In the genomic region with DNA sequence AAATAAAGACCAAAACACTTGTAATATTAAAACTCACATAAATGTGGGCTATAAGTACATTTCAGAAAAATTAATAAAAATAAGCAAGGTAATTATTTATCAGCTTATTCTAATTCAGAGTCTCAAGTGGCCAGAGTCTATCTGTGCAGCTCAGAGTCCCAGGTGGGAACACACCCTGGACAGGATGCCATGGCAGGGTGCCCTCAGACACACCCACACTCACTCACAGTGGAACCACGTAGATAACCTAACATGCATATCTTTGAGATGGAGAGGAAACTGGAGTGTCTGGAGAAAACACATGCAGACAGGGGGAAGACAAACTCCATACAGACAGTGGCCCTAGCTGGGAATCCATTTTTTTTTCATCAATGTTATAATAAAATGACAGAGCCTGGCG, we compare ENCODE assay signal across 28 cellular contexts.
"Had no signal": no experiment of that assay in that cellular context is flagged by ENCODE, and none has a peak within 500 bp of the region (broad histone marks: within the 10 kb centered on the region; RNA-seq: fewer than 3 reads in every experiment).

No MANE protein-coding gene starts in this region.

- H3K36me3 Mint-ChIP-seq: naive thymus-derived CD8-positive, alpha-beta T cell; stimulated activated effector memory CD8-positive, alpha-beta T cell treated with anti-CD3 and anti-CD28 coated beads, Interleukin-12 subunit alpha, Interleukin-12 subunit beta, amount 100 ng/mL, for 72 hours; type B pancreatic cell had no signal

- DNase-seq: effector CD8-positive, alpha-beta T cell; endodermal cell; foreskin keratinocyte; heart left ventricle; left cardiac atrium; left ventricle myocardium superior; mesendoderm; midbrain; naive thymus-derived CD8-positive, alpha-beta T cell; nephron progenitor cell; occipital lobe; pancreas; right lobe of liver; stimulated activated CD4-positive, alpha-beta T cell treated with anti-CD3 and anti-CD28 coated beads, Interleukin-12 subunit alpha, Interleukin-12 subunit beta, amount 100 ng/mL, for 4 hours; stimulated activated CD4-positive, alpha-beta T cell treated with anti-CD3 and anti-CD28 coated beads, Interleukin-1b, Interleukin-23, amount 100 ng/mL, for 48 hours; stimulated activated CD4-positive, alpha-beta T cell treated with anti-CD3 and anti-CD28 coated beads, Interleukin-4, amount 100 ng/mL, for 1 hour; stimulated activated naive CD4-positive, alpha-beta T cell treated with Interleukin-2 at 50 U/mL for 16 hours; stomach; thyroid gland had no signal

- FAIRE-seq: colon, pancreas had no signal

- H3K27me3 ChIP-seq: esophagus muscularis mucosa, foreskin keratinocyte, gastroesophageal sphincter, heart left ventricle, hepatocyte, pancreas, right lobe of liver, stomach, thyroid gland had no signal

- H3K9me3 Mint-ChIP-seq: dendritic cell treated with granulocyte-macrophage colony-stimulating factor and Interleukin-4, amounts not matched to agents 40 ng/mL and 50 ng/mL, for 4 days; endodermal cell; naive thymus-derived CD8-positive, alpha-beta T cell; stimulated activated effector memory CD8-positive, alpha-beta T cell treated with anti-CD3 and anti-CD28 coated beads, Interleukin-12 subunit alpha, Interleukin-12 subunit beta, amount 100 ng/mL, for 72 hours; type B pancreatic cell had no signal

- H3K4me3 Mint-ChIP-seq: dendritic cell treated with granulocyte-macrophage colony-stimulating factor and Interleukin-4, amounts not matched to agents 40 ng/mL and 50 ng/mL, for 4 days; endodermal cell; naive thymus-derived CD8-positive, alpha-beta T cell; nephron progenitor cell; stimulated activated effector memory CD8-positive, alpha-beta T cell treated with anti-CD3 and anti-CD28 coated beads, Interleukin-12 subunit alpha, Interleukin-12 subunit beta, amount 100 ng/mL, for 72 hours; type B pancreatic cell had no signal

- H3K27ac ChIP-seq: esophagus muscularis mucosa, foreskin keratinocyte, gastroesophageal sphincter, heart left ventricle, hepatocyte, pancreas, right lobe of liver, stomach, thyroid gland had no signal

- H3K4me1 ChIP-seq: right lobe of liver, stomach, thyroid gland had no signal

- H3K4me3 ChIP-seq: esophagus muscularis mucosa, gastroesophageal sphincter, heart left ventricle, hepatocyte, lung, pancreas, right lobe of liver, smooth muscle cell, stomach, thyroid gland had no signal

- H3K27ac Mint-ChIP-seq: dendritic cell treated with granulocyte-macrophage colony-stimulating factor and Interleukin-4, amounts not matched to agents 40 ng/mL and 50 ng/mL, for 4 days; endodermal cell; naive thymus-derived CD8-positive, alpha-beta T cell; nephron progenitor cell; stimulated activated effector memory CD8-positive, alpha-beta T cell treated with anti-CD3 and anti-CD28 coated beads, Interleukin-12 subunit alpha, Interleukin-12 subunit beta, amount 100 ng/mL, for 72 hours; type B pancreatic cell had no signal

- ATAC-seq: foreskin keratinocyte; gastroesophageal sphincter; heart left ventricle; left cardiac atrium; left ventricle myocardium superior; naive thymus-derived CD8-positive, alpha-beta T cell; pancreas; right lobe of liver had no signal

- H3K4me1 Mint-ChIP-seq: naive thymus-derived CD8-positive, alpha-beta T cell; nephron progenitor cell; stimulated activated effector memory CD8-positive, alpha-beta T cell treated with anti-CD3 and anti-CD28 coated beads, Interleukin-12 subunit alpha, Interleukin-12 subunit beta, amount 100 ng/mL, for 72 hours had no signal

- H3K27me3 Mint-ChIP-seq: dendritic cell treated with granulocyte-macrophage colony-stimulating factor and Interleukin-4, amounts not matched to agents 40 ng/mL and 50 ng/mL, for 4 days; type B pancreatic cell had no signal

- H3K9me3 ChIP-seq: esophagus muscularis mucosa, gastroesophageal sphincter, heart left ventricle, pancreas, right lobe of liver, stomach, thyroid gland had no signal

- H3K36me3 ChIP-seq: esophagus muscularis mucosa, gastroesophageal sphincter, heart left ventricle, pancreas, right lobe of liver, stomach, thyroid gland had no signal
